Comparison of ENCODE assay signal across 9 cellular contexts in genomic region chr12:80268924-80269749, GRCh38.
A peak's percentile ranks its signal among the peaks of the same experiment; 100 is the strongest.
DNase-seq lines count a peak whose midpoint lies in the region; ATAC-seq and TF ChIP-seq lines count a peak whose summit lies in the region.
"Had no signal": no experiment of that assay in that cellular context is flagged by ENCODE, and none has a peak within 500 bp of the region (broad histone marks: within the 10 kb centered on the region; RNA-seq: fewer than 3 reads in every experiment).

No MANE protein-coding gene starts in this region.

- no peak overlapping the region for H3K4me3 ChIP-seq in epithelial cell of esophagus (ENCODE audit: low read length)
- H3K4me3 ChIP-seq in smooth muscle cell = no peak overlapping the region
- H3K4me3 ChIP-seq: lung had no signal

- H3K4me1 ChIP-seq in smooth muscle cell (ENCODE audit: low read depth) = no peaks in the 10 kb centered on the region

- no peak overlapping the region for H2AFZ ChIP-seq in smooth muscle cell (ENCODE audit: low read depth)

- DNase-seq in LoVo (ENCODE audit: low spot score) (peak; percentile 22), epithelial cell of esophagus (ENCODE audit: low read depth) (peak; percentile 92), smooth muscle cell (lab: John Stamatoyannopoulos, UW; ENCODE audit: unreplicated experiment) (no peak), NCI-H526 (lab: John Stamatoyannopoulos, UW) (no peak), ureter (ENCODE audit: low spot score) (no peak), cortex of kidney (lab: John Stamatoyannopoulos, UW) (no peak)
- DNase-seq: stimulated activated CD4-positive, alpha-beta T cell treated with anti-CD3 and anti-CD28 coated beads, Interleukin-4, amount 100 ng/mL, for 24 hours had no signal

- no peaks in the 10 kb centered on the region for H3K79me2 ChIP-seq in smooth muscle cell (ENCODE audit: low read depth)

- H4K20me1 ChIP-seq in smooth muscle cell (ENCODE audit: low read depth) = no peaks in the 10 kb centered on the region

- TF ChIP-seq CTCF in epithelial cell of esophagus (IDR thresholded peaks at IDR 0.05; ENCODE audit: insufficient read depth, low read depth, low read length, missing control alignments) (no peak), smooth muscle cell (IDR thresholded peaks at IDR 0.05; ENCODE audit: borderline replicate concordance, insufficient read depth, poor library complexity, severe bottlenecking) (no peak)

- peak overlapping the region; percentile 26 for H3K27ac ChIP-seq in smooth muscle cell (ENCODE audit: low read depth)

- no peaks in the 10 kb centered on the region for H3K27me3 ChIP-seq in smooth muscle cell (ENCODE audit: low read depth)

- no peak overlapping the region for H3K9ac ChIP-seq in smooth muscle cell (ENCODE audit: low read depth)

- no peaks in the 10 kb centered on the region for H3K36me3 ChIP-seq in smooth muscle cell (ENCODE audit: low read depth)

- peak overlapping the region; percentile 17 for H3K4me2 ChIP-seq in smooth muscle cell

- H3K9me3 ChIP-seq in smooth muscle cell (replicated peaks; ENCODE audit: low read depth) = no peaks in the 10 kb centered on the region

- no peaks in the 10 kb centered on the region for H3F3A ChIP-seq in smooth muscle cell (ENCODE audit: low read depth)

- ATAC-seq in GM18858 (IDR thresholded peaks at IDR 0.05; ENCODE audit: unreplicated experiment) = peak; percentile 60

Comparison
In these comparisons a context has a peak if more than half of its experiments do, and no peak if none do; other contexts are left out.
1. DNase-seq: peak in LoVo (single experiment) and epithelial cell of esophagus (single experiment); none in smooth muscle cell (single experiment), NCI-H526 (0 of 2), ureter (single experiment) and cortex of kidney (single experiment).